8 cellular contexts compared by ENCODE assay signal in genomic region chrX:34656842-34657780, GRCh38. TPM values are rescaled to one million over a fixed set of nuclear protein-coding genes. Genes with fewer than 3 reads are reported as not detected.
DNase-seq lines count a peak whose midpoint lies in the region; ATAC-seq and TF ChIP-seq lines count a peak whose summit lies in the region.

TMEM47 (minus strand) TSS chrX:34657285; CDS start chrX:34657029, 256 bp downstream.

- H3K4ac ChIP-seq in mesendoderm (ENCODE audit: low read depth, low read length), result no peak within 1 kb of the TSS

- H3K23ac ChIP-seq in mesendoderm (ENCODE audit: low read length), result no peak within 1 kb of the TSS

- H3K36me3 ChIP-seq in HEK293 (ENCODE audit: control insufficient read depth in 2 of 2, insufficient read depth in 1 of 2, low read length in 2 of 2), result no peaks in the 10 kb centered on the region
- H3K36me3 ChIP-seq in mesendoderm (ENCODE audit: control insufficient read depth, insufficient read depth, low read length), result no peaks in the 10 kb centered on the region
- no peaks in the 10 kb centered on the region for H3K36me3 ChIP-seq in tibial nerve

- H3K4me1 ChIP-seq in HEK293 (ENCODE audit: control insufficient read depth, insufficient read depth, low read length) (no peaks in the 10 kb centered on the region), mesendoderm (ENCODE audit: control insufficient read depth, low read depth, low read length) (no peaks in the 10 kb centered on the region), tibial nerve (no peaks in the 10 kb centered on the region)

- no peak within 1 kb of the TSS for H2AK5ac ChIP-seq in mesendoderm (ENCODE audit: low read length)

- peak within 1 kb of the TSS; percentile 76 for H3K4me3 ChIP-seq in AG04450 (ENCODE audit: low read depth, low read length)
- H3K4me3 ChIP-seq in HEK293 (ENCODE audit: low read depth, low read length), result peak within 1 kb of the TSS; percentile 64
- peak within 1 kb of the TSS; percentile 54 for H3K4me3 ChIP-seq in mesendoderm (ENCODE audit: low read length)
- peak within 1 kb of the TSS; percentile 44 to 76 (median 45) for H3K4me3 ChIP-seq in tibial nerve

- H3K27ac ChIP-seq in AG04450 (ENCODE audit: low read depth, low read length), result no peak within 1 kb of the TSS
- H3K27ac ChIP-seq in HEK293 (ENCODE audit: extremely low read depth, low read depth, low read length), result no peak within 1 kb of the TSS
- peak within 1 kb of the TSS; percentile 17 for H3K27ac ChIP-seq in mesendoderm (ENCODE audit: low read depth, low read length)
- H3K27ac ChIP-seq in tibial nerve, result peak within 1 kb of the TSS; percentile 48 to 82 (median 76)

- peak within 1 kb of the TSS; percentile 75 for H3K27ac Mint-ChIP-seq in endothelial cell (ENCODE audit: unreplicated experiment)

- H3K18ac ChIP-seq in mesendoderm (ENCODE audit: low read length), result peak within 1 kb of the TSS; percentile 64

- H3K4me1 Mint-ChIP-seq in endothelial cell (ENCODE audit: unreplicated experiment), result peaks cover 8% of the 10 kb centered on the region

- WGBS in mesendoderm (ENCODE audit: extremely low coverage, insufficient coverage, low lambda C conversion rate), result no CpG with 5 or more reads among the region's 103 CpGs
- 28% methylated on average over 49 of the region's 103 CpGs; no CpG with 5 or more reads in 1 of the 2 donors for WGBS in tibial nerve, 2 donors

- H3K9ac ChIP-seq in mesendoderm (ENCODE audit: low read length), result peak within 1 kb of the TSS; percentile 54

- TF ChIP-seq EP300 in tibial nerve (IDR thresholded peaks at IDR 0.05), result no peak

- peak; percentile 50 to 82 for TF ChIP-seq POLR2A in tibial nerve (IDR thresholded peaks at IDR 0.05)

- H2BK5ac ChIP-seq in mesendoderm (ENCODE audit: low read length), result no peak within 1 kb of the TSS

- no peak for ATAC-seq in GM18519 (IDR thresholded peaks at IDR 0.05; ENCODE audit: low FRiP score, unreplicated experiment)

- no peak within 1 kb of the TSS for H2BK15ac ChIP-seq in mesendoderm (replicated peaks; ENCODE audit: low read depth)

- peak within 1 kb of the TSS; percentile 66 for H3K4me2 ChIP-seq in mesendoderm (ENCODE audit: low read length)

- POLR2A ChIA-PET in AG04450 (lab: Yijun Ruan, JAX), result no interaction called here
- POLR2A ChIA-PET in HEK293 (lab: Yijun Ruan, JAX), result no interaction called here

- H3K79me2 ChIP-seq in mesendoderm (ENCODE audit: control insufficient read depth, insufficient read depth, low read length), result no peaks in the 10 kb centered on the region

- no peak within 1 kb of the TSS for H4K5ac ChIP-seq in mesendoderm (ENCODE audit: low read length)

- peak within 1 kb of the TSS; percentile 73 for H3K56ac ChIP-seq in mesendoderm (ENCODE audit: low read length)

- peaks cover 3% of the 10 kb centered on the region for H3K36me3 Mint-ChIP-seq in endothelial cell (ENCODE audit: low read depth, unreplicated experiment)

- no peak within 1 kb of the TSS for H4K8ac ChIP-seq in mesendoderm (ENCODE audit: low read depth, low read length)

- H3K27me3 ChIP-seq in AG04450 (ENCODE audit: control insufficient read depth, insufficient read depth, low read length) (no peaks in the 10 kb centered on the region), mesendoderm (ENCODE audit: insufficient read depth, low read length, poor library complexity) (no peaks in the 10 kb centered on the region), tibial nerve (no peaks in the 10 kb centered on the region)

- CTCF ChIA-PET in AG04450 (lab: Charles Lee) (no interaction called here), HEK293 (lab: Yijun Ruan, JAX) (interaction anchor here (1.0 kb wide), 1 partner anchor 16 kb away, joined by 3 read pairs; no protein-coding TSS in a partner anchor)

- H3K79me1 ChIP-seq in mesendoderm (ENCODE audit: low read length), result no peaks in the 10 kb centered on the region

- no peaks in the 10 kb centered on the region for H3K9me3 ChIP-seq in AG04450 (ENCODE audit: control insufficient read depth, insufficient read depth, low read length)
- H3K9me3 ChIP-seq in HEK293 (ENCODE audit: control insufficient read depth, insufficient read depth, low read depth, low read length), result no peaks in the 10 kb centered on the region; the same call in 1 of the 2 replicates
- H3K9me3 ChIP-seq in tibial nerve, result no peaks in the 10 kb centered on the region

- TF ChIP-seq CTCF in AG04450 (IDR thresholded peaks at IDR 0.05; ENCODE audit: low read depth, low read length), result no peak
- no peak for TF ChIP-seq CTCF in HEK293 (tag by site-specific recombination; IDR thresholded peaks at IDR 0.05)
- no peak for TF ChIP-seq CTCF in endothelial cell (IDR thresholded peaks at IDR 0.05; ENCODE audit: unreplicated experiment)
- peak in 2 of 5 experiments; percentile 18 to 19 for TF ChIP-seq CTCF in tibial nerve (IDR thresholded peaks at IDR 0.05)

- no peaks in the 10 kb centered on the region for H3K9me3 Mint-ChIP-seq in endothelial cell (ENCODE audit: unreplicated experiment)

- DNase-seq in AG04450 (ENCODE audit: low read depth, low spot score), result peak; percentile 21
- DNase-seq in RPMI7951 (ENCODE audit: low read depth), result peak; percentile 78
- peak; percentile 67 for DNase-seq in endothelial cell (ENCODE audit: low spot score)
- peak; percentile 87 for DNase-seq in mesendoderm
- peak; percentile 17 to 30 for DNase-seq in tibial nerve (ENCODE audit: low spot score in 2 of 2)
- no peak for DNase-seq in central memory CD4-positive, alpha-beta T cell

- H3K4me3 Mint-ChIP-seq in endothelial cell (ENCODE audit: unreplicated experiment), result peak within 1 kb of the TSS; percentile 94

- no peak within 1 kb of the TSS for H2BK120ac ChIP-seq in mesendoderm (ENCODE audit: low read depth, low read length)

- H3K27me3 Mint-ChIP-seq in endothelial cell (ENCODE audit: unreplicated experiment), result no peaks in the 10 kb centered on the region

TF ChIP-seq in HEK293, 187 proteins besides CTCF, POLR2A, EP300 and RAD21 (continues in another document):
- TF ChIP-seq ZNF18 (tag by site-specific recombination; IDR thresholded peaks at IDR 0.05), result no peak
- TF ChIP-seq PRDM2 (tag by site-specific recombination; IDR thresholded peaks at IDR 0.05; ENCODE audit: borderline replicate concordance), result no peak
- no peak for TF ChIP-seq ZNF510 (tag by site-specific recombination; IDR thresholded peaks at IDR 0.05; ENCODE audit: insufficient replicate concordance)
- peak; percentile 49; the same call in 1 of the 2 replicates for TF ChIP-seq SP3 (tag by site-specific recombination; IDR thresholded peaks at IDR 0.05)
- no peak for TF ChIP-seq OSR2 (tag by site-specific recombination; IDR thresholded peaks at IDR 0.05)
- TF ChIP-seq KLF10 (tag by site-specific recombination; IDR thresholded peaks at IDR 0.05), result peak; percentile 56; the same call in 1 of the 2 replicates

RNA-seq across cellular contexts. Expression of gene TMEM47, which starts in this region (rescaled TPM):
- polyA plus RNA-seq in AG04450 (2011; rRNA removed), result 62.1 and 92.3 TPM in 2 replicates
- polyA minus RNA-seq in AG04450 (2011; rRNA and poly(A)+ RNA removed), result 36.8 and 63.3 TPM in 2 replicates
- 19.6 and 23.9 TPM in 2 replicates for total RNA-seq in RPMI7951 (2014; rRNA removed; shearing (Covaris generic))
- total RNA-seq in endothelial cell (ENCODE audit: unreplicated experiment) (1.6 TPM), tibial nerve (10 to 100 TPM; 24.3 to 46.0 (median 29.8) TPM)
- 7.7 TPM for polyA plus RNA-seq in mesendoderm (2013, experiment 1 of 2)
- 7.6 TPM for polyA plus RNA-seq in mesendoderm (2013, experiment 2 of 2)

Comparison
In these comparisons a context has a peak if more than half of its experiments do, and no peak if none do; other contexts are left out.
1. H3K27ac ChIP-seq: peak in mesendoderm (single experiment) and tibial nerve (4 of 4); none in AG04450 (single experiment) and HEK293 (single experiment).
2. Peak in every context shown above with its lines, with median percentiles within 50 percentile points of each other: H3K4me3 ChIP-seq.